Comparison of ENCODE assay signal across 36 cellular contexts in genomic region chr2:9996321-9996720, GRCh38.
"Had no signal": no experiment of that assay in that cellular context is flagged by ENCODE, and none has a peak within 500 bp of the region (broad histone marks: within the 10 kb centered on the region; RNA-seq: fewer than 3 reads in every experiment).

No MANE protein-coding gene starts in this region.

- H3K27ac Mint-ChIP-seq: activated CD4-positive, alpha-beta memory T cell treated with anti-CD3 and anti-CD28 coated beads, Interleukin-2, amount 10 ng/mL, durations not matched to agents 7 days and 5 days; activated naive CD4-positive, alpha-beta T cell treated with anti-CD3 and anti-CD28 coated beads, Interleukin-2, amount 50 U/mL, for 24 hours; activated naive CD8-positive, alpha-beta T cell treated with anti-CD3 and anti-CD28 coated beads, Interleukin-2, amount 10 ng/mL, durations not matched to agents 7 days and 5 days; activated T-cell treated with anti-CD3 and anti-CD28 coated beads, Interleukin-2, amount 50 U/mL, for 24 hours; activated T-helper 2 cell treated with anti-CD3 and anti-CD28 coated beads, Interferon-gamma antibody, Interleukin-2, Interleukin-4, amounts not matched to agents 10 μg/mL and 5 μg/mL and 100 μg/mL, durations not matched to agents 14 hours and 24 hours and 36 hours; T-cell had no signal

- H3K4me1 Mint-ChIP-seq: activated naive CD4-positive, alpha-beta T cell treated with anti-CD3 and anti-CD28 coated beads, Interleukin-2, amount 50 U/mL, for 24 hours had no signal

- H3K4me2 ChIP-seq: SK-N-SH had no signal

- H3K4me1 ChIP-seq: Peyer's patch had no signal

- H3K9me3 Mint-ChIP-seq: activated CD4-positive, alpha-beta memory T cell treated with anti-CD3 and anti-CD28 coated beads, Interleukin-2, amount 10 ng/mL, durations not matched to agents 7 days and 5 days; activated naive CD4-positive, alpha-beta T cell treated with anti-CD3 and anti-CD28 coated beads, Interleukin-2, amount 50 U/mL, for 24 hours; activated naive CD8-positive, alpha-beta T cell treated with anti-CD3 and anti-CD28 coated beads, Interleukin-2, amount 10 ng/mL, durations not matched to agents 7 days and 5 days; activated T-cell treated with anti-CD3 and anti-CD28 coated beads, Interleukin-2, amount 50 U/mL, for 24 hours; activated T-helper 2 cell treated with anti-CD3 and anti-CD28 coated beads, Interferon-gamma antibody, Interleukin-2, Interleukin-4, amounts not matched to agents 10 μg/mL and 5 μg/mL and 100 μg/mL, durations not matched to agents 14 hours and 24 hours and 36 hours; T-cell had no signal

- H3K9me3 ChIP-seq: ascending aorta, MG63, Peyer's patch, SJSA1, SK-N-SH had no signal

- DNase-seq: activated CD4-positive, alpha-beta memory T cell treated with anti-CD3 and anti-CD28 coated beads, Interleukin-2, amount 10 ng/mL, durations not matched to agents 7 days and 5 days; activated CD4-positive, alpha-beta T cell treated with anti-CD3 and anti-CD28 coated beads for 1 hour; activated CD4-positive, alpha-beta T cell treated with anti-CD3 and anti-CD28 coated beads for 48 hours; activated CD4-positive, CD25-positive, alpha-beta regulatory T cell; activated gamma-delta T cell; activated naive CD4-positive, alpha-beta T cell treated with Interleukin-2 at 50 U/mL for 16 hours; activated naive CD8-positive, alpha-beta T cell treated with anti-CD3 and anti-CD28 coated beads, Interleukin-2, amount 10 ng/mL, durations not matched to agents 7 days and 5 days; activated T-cell treated with anti-CD3 and anti-CD28 coated beads, Interleukin-2, amount 50 U/mL, for 24 hours; amygdala; Kasumi-1; KG1; MG63; NCI-H1048; NCI-H1105 treated with DMSO at 0.1 percent for 48 hours; NCI-H1436; NCI-H1694; NCI-H1930; NCI-H2081 treated with DMSO at 0.1 percent for 48 hours; NCI-H226; NCI-H446 treated with DMSO at 0.1 percent for 48 hours; NCI-H69; NK-92 treated with Interleukin-12 subunit alpha and Interleukin-12 subunit beta, amount 100 ng/mL, for 24 hours; PC-3; RPMI8226; SHP77 treated with DMSO at 0.1 percent for 48 hours; T-cell; T-helper 2 cell; T-helper 9 cell had no signal

- H3K9ac ChIP-seq: SK-N-SH had no signal

- H3K27me3 Mint-ChIP-seq: activated naive CD4-positive, alpha-beta T cell treated with anti-CD3 and anti-CD28 coated beads, Interleukin-2, amount 50 U/mL, for 24 hours; activated T-cell treated with anti-CD3 and anti-CD28 coated beads, Interleukin-2, amount 50 U/mL, for 24 hours; T-cell had no signal

- H3K4me3 ChIP-seq: ascending aorta, cardiac muscle cell, MG63, Peyer's patch, SJSA1 had no signal

- H3K36me3 Mint-ChIP-seq: activated naive CD8-positive, alpha-beta T cell treated with anti-CD3 and anti-CD28 coated beads, Interleukin-2, amount 10 ng/mL, durations not matched to agents 7 days and 5 days; T-cell had no signal

- H3K27ac ChIP-seq: ascending aorta, cardiac muscle cell, Peyer's patch, SJSA1, VCaP had no signal

- H3K27me3 ChIP-seq: ascending aorta, cardiac muscle cell, MG63, Peyer's patch, SJSA1 had no signal

- ATAC-seq: PC-3, T-cell had no signal

- H3K9me2 ChIP-seq: SK-N-SH had no signal

- H3K36me3 ChIP-seq: ascending aorta, cardiac muscle cell, MG63, Peyer's patch, SJSA1 had no signal

- H3K4me3 Mint-ChIP-seq: activated CD4-positive, alpha-beta memory T cell treated with anti-CD3 and anti-CD28 coated beads, Interleukin-2, amount 10 ng/mL, durations not matched to agents 7 days and 5 days; activated naive CD4-positive, alpha-beta T cell treated with anti-CD3 and anti-CD28 coated beads, Interleukin-2, amount 50 U/mL, for 24 hours; activated naive CD8-positive, alpha-beta T cell treated with anti-CD3 and anti-CD28 coated beads, Interleukin-2, amount 10 ng/mL, durations not matched to agents 7 days and 5 days; activated T-cell treated with anti-CD3 and anti-CD28 coated beads, Interleukin-2, amount 50 U/mL, for 24 hours; T-cell had no signal
